Comparison of ENCODE assay signal across 13 cellular contexts in genomic region chr7:130735273-130735716, GRCh38. TPM values are rescaled to one million over a fixed set of nuclear protein-coding genes. Genes with fewer than 3 reads are reported as not detected.
DNase-seq lines count a peak whose midpoint lies in the region; ATAC-seq and TF ChIP-seq lines count a peak whose summit lies in the region.
"Had no signal": no experiment of that assay in that cellular context is flagged by ENCODE, and none has a peak within 500 bp of the region (broad histone marks: within the 10 kb centered on the region; RNA-seq: fewer than 3 reads in every experiment).

No MANE protein-coding gene starts in this region.

- H3K9me3 Mint-ChIP-seq in activated CD8-positive, alpha-beta T cell treated with anti-CD3 and anti-CD28 coated beads, Interleukin-2, amount 10 ng/mL, durations not matched to agents 7 days and 5 days (ENCODE audit: insufficient read depth): peaks cover 12% of the 10 kb centered on the region
- H3K9me3 Mint-ChIP-seq in activated CD8-positive, alpha-beta T cell treated with anti-CD3 and anti-CD28 coated beads for 36 hours: peaks cover 6% of the 10 kb centered on the region

- TF ChIP-seq CTCF in activated CD8-positive, alpha-beta T cell treated with anti-CD3 and anti-CD28 coated beads for 36 hours (IDR thresholded peaks at IDR 0.05): no peak
- TF ChIP-seq CTCF in astrocyte of the spinal cord (IDR thresholded peaks at IDR 0.05; ENCODE audit: low read depth, low read length) (no peak), psoas muscle (IDR thresholded peaks at IDR 0.05) (no peak)

- in situ Hi-C loops in astrocyte of the spinal cord (cut with HindIII; ENCODE audit: low sequenced_read_pairs): no loop called here

- H3K4me3 ChIP-seq in Karpas-422 (ENCODE audit: low read length): peak overlapping the region; percentile 68
- no peak overlapping the region for H3K4me3 ChIP-seq in astrocyte of the spinal cord (ENCODE audit: low read depth, low read length)
- peak overlapping the region; percentile 71 for H3K4me3 ChIP-seq in psoas muscle

- no peak for DNase-seq in activated CD8-positive, alpha-beta T cell treated with anti-CD3 and anti-CD28 coated beads, Interleukin-2, amount 10 ng/mL, durations not matched to agents 7 days and 5 days
- no peak for DNase-seq in activated CD8-positive, alpha-beta T cell treated with anti-CD3 and anti-CD28 coated beads for 36 hours
- no peak for DNase-seq in Karpas-422
- peak; percentile 17 for DNase-seq in astrocyte of the spinal cord (ENCODE audit: low read depth, low spot score)
- DNase-seq in psoas muscle: no peak
- no peak for DNase-seq in globus pallidus (ENCODE audit: low spot score)
- no peak for DNase-seq in GDM1 (lab: John Stamatoyannopoulos, UW)
- DNase-seq: stimulated activated CD4-positive, alpha-beta T cell treated with anti-CD3 and anti-CD28 coated beads, Interleukin-4, amount 100 ng/mL, for 1 hour; stomach had no signal

- H3K9me2 ChIP-seq in Karpas-422 (replicated peaks; ENCODE audit: insufficient read depth, low read length): no peaks in the 10 kb centered on the region

- WGBS in psoas muscle, 3 donors: 37 to 42% (median 41%) methylated on average over 3 of the region's 3 CpGs

- H4K20me1 ChIP-seq in Karpas-422 (ENCODE audit: insufficient read depth, low read depth, low read length): no peaks in the 10 kb centered on the region

- peaks cover 12% of the 10 kb centered on the region for H3K4me1 ChIP-seq in Karpas-422 (ENCODE audit: low read length)
- H3K4me1 ChIP-seq in psoas muscle: no peaks in the 10 kb centered on the region

- H3K4me3 Mint-ChIP-seq in activated CD8-positive, alpha-beta T cell treated with anti-CD3 and anti-CD28 coated beads, Interleukin-2, amount 10 ng/mL, durations not matched to agents 7 days and 5 days: peak overlapping the region; percentile 83
- no peak overlapping the region for H3K4me3 Mint-ChIP-seq in activated CD8-positive, alpha-beta T cell treated with anti-CD3 and anti-CD28 coated beads for 36 hours

- peak overlapping the region; percentile 99 for H3K4me2 ChIP-seq in Karpas-422 (ENCODE audit: low read depth, low read length, poor library complexity, severe bottlenecking)

- POLR2A ChIA-PET in activated CD8-positive, alpha-beta T cell treated with anti-CD3 and anti-CD28 coated beads, Interleukin-2, amount 10 ng/mL, durations not matched to agents 7 days and 5 days (lab: Charles Lee): no interaction called here
- POLR2A ChIA-PET in activated CD8-positive, alpha-beta T cell treated with anti-CD3 and anti-CD28 coated beads for 36 hours (lab: Charles Lee): no interaction called here

- peak overlapping the region; percentile 70; the same call in 1 of the 2 replicates for H2AFZ ChIP-seq in Karpas-422 (ENCODE audit: low read length)

- H3K27ac Mint-ChIP-seq in activated CD8-positive, alpha-beta T cell treated with anti-CD3 and anti-CD28 coated beads, Interleukin-2, amount 10 ng/mL, durations not matched to agents 7 days and 5 days: no peak overlapping the region
- H3K27ac Mint-ChIP-seq in activated CD8-positive, alpha-beta T cell treated with anti-CD3 and anti-CD28 coated beads for 36 hours: no peak overlapping the region
- H3K27ac Mint-ChIP-seq: dendritic cell treated with granulocyte-macrophage colony-stimulating factor and Interleukin-4, amounts not matched to agents 40 ng/mL and 50 ng/mL, for 4 days had no signal

- H3K27me3 ChIP-seq in Karpas-422 (ENCODE audit: low read length): no peaks in the 10 kb centered on the region
- H3K27me3 ChIP-seq in psoas muscle (ENCODE audit: insufficient read depth in 3 of 3, low read length in 2 of 3): peaks cover 2 to 76% (median 12%) of the 10 kb centered on the region in 3 donors

- peaks cover 58% of the 10 kb centered on the region for H3K27me3 Mint-ChIP-seq in activated CD8-positive, alpha-beta T cell treated with anti-CD3 and anti-CD28 coated beads, Interleukin-2, amount 10 ng/mL, durations not matched to agents 7 days and 5 days (ENCODE audit: low read depth)
- peaks cover 59% of the 10 kb centered on the region for H3K27me3 Mint-ChIP-seq in activated CD8-positive, alpha-beta T cell treated with anti-CD3 and anti-CD28 coated beads for 36 hours

- H3K9me3 ChIP-seq in Karpas-422 (ENCODE audit: low read length) (no peaks in the 10 kb centered on the region), psoas muscle (peaks cover 22% of the 10 kb centered on the region)

- CTCF ChIA-PET in activated CD8-positive, alpha-beta T cell treated with anti-CD3 and anti-CD28 coated beads, Interleukin-2, amount 10 ng/mL, durations not matched to agents 7 days and 5 days (lab: Charles Lee): no interaction called here
- CTCF ChIA-PET in activated CD8-positive, alpha-beta T cell treated with anti-CD3 and anti-CD28 coated beads for 36 hours (lab: Charles Lee): no interaction called here

- peaks cover 8% of the 10 kb centered on the region for H3K36me3 Mint-ChIP-seq in activated CD8-positive, alpha-beta T cell treated with anti-CD3 and anti-CD28 coated beads, Interleukin-2, amount 10 ng/mL, durations not matched to agents 7 days and 5 days (ENCODE audit: low read depth)
- peaks cover 4% of the 10 kb centered on the region for H3K36me3 Mint-ChIP-seq in activated CD8-positive, alpha-beta T cell treated with anti-CD3 and anti-CD28 coated beads for 36 hours (ENCODE audit: low read depth)

- H3K27ac ChIP-seq in Karpas-422 (ENCODE audit: low read length) (no peak overlapping the region), psoas muscle (peak overlapping the region; percentile 73)
- H3K27ac ChIP-seq: SJSA1, stomach had no signal

- intact Hi-C loops in activated CD8-positive, alpha-beta T cell treated with anti-CD3 and anti-CD28 coated beads for 36 hours (cut with micrococcal nuclease): no loop called here
- intact Hi-C loops in psoas muscle (cut with DNase I): no loop called here

- no peak overlapping the region for H3K9ac ChIP-seq in Karpas-422 (ENCODE audit: low read length)

- H3K4me1 Mint-ChIP-seq in activated CD8-positive, alpha-beta T cell treated with anti-CD3 and anti-CD28 coated beads, Interleukin-2, amount 10 ng/mL, durations not matched to agents 7 days and 5 days (ENCODE audit: low read depth): peaks cover 11% of the 10 kb centered on the region
- H3K4me1 Mint-ChIP-seq in activated CD8-positive, alpha-beta T cell treated with anti-CD3 and anti-CD28 coated beads for 36 hours (ENCODE audit: low read depth): peaks cover 5% of the 10 kb centered on the region

- no peaks in the 10 kb centered on the region for H3K36me3 ChIP-seq in Karpas-422 (ENCODE audit: insufficient read depth, low read length)
- no peaks in the 10 kb centered on the region for H3K36me3 ChIP-seq in psoas muscle (ENCODE audit: insufficient read depth in 1 of 2, low read depth in 1 of 2)
- H3K36me3 ChIP-seq: SJSA1 had no signal

- ATAC-seq in activated CD8-positive, alpha-beta T cell treated with anti-CD3 and anti-CD28 coated beads, Interleukin-2, amount 10 ng/mL, durations not matched to agents 7 days and 5 days: no peak
- no peak for ATAC-seq in activated CD8-positive, alpha-beta T cell treated with anti-CD3 and anti-CD28 coated beads for 36 hours
- ATAC-seq in psoas muscle (no peak), HG03159 (IDR thresholded peaks at IDR 0.05; ENCODE audit: unreplicated experiment) (no peak)

- no peaks in the 10 kb centered on the region for H3K79me2 ChIP-seq in Karpas-422 (ENCODE audit: low read length)

RNA-seq across cellular contexts. Expression of gene KLF14, which starts 1.3 kb away (rescaled TPM):
- not detected for total RNA-seq in activated CD8-positive, alpha-beta T cell treated with anti-CD3 and anti-CD28 coated beads, Interleukin-2, amount 10 ng/mL, durations not matched to agents 7 days and 5 days
- not detected for total RNA-seq in activated CD8-positive, alpha-beta T cell treated with anti-CD3 and anti-CD28 coated beads for 36 hours
- total RNA-seq in Karpas-422 (2014; rRNA removed; shearing (Covaris generic); ENCODE audit: low replicate concordance): not detected in 2 replicates
- 1 to 10 TPM in 2 of 4 donors, under 1 TPM in 2; 0.34 to 2.2 (median 0.86) TPM for total RNA-seq in psoas muscle
- 1 to 10 TPM in 2 of 3 donors, under 1 TPM in 1; 0.48 to 1.5 (median 1.3) TPM for polyA plus RNA-seq in psoas muscle
- total RNA-seq: H1, SJSA1 had no signal
- polyA plus RNA-seq: stomach had no signal

RNA-seq across cellular contexts. Expression of gene TSGA13, which starts 49.0 kb away (rescaled TPM):
- total RNA-seq in activated CD8-positive, alpha-beta T cell treated with anti-CD3 and anti-CD28 coated beads, Interleukin-2, amount 10 ng/mL, durations not matched to agents 7 days and 5 days: not detected
- total RNA-seq in activated CD8-positive, alpha-beta T cell treated with anti-CD3 and anti-CD28 coated beads for 36 hours: not detected
- total RNA-seq in Karpas-422 (2014; rRNA removed; shearing (Covaris generic); ENCODE audit: low replicate concordance): not detected in 2 replicates
- not detected for total RNA-seq in psoas muscle
- not detected for polyA plus RNA-seq in psoas muscle
- total RNA-seq: H1, SJSA1, stomach had no signal
- polyA plus RNA-seq: H1, stomach had no signal
